26 cellular contexts compared by ENCODE assay signal in the genomic region with DNA sequence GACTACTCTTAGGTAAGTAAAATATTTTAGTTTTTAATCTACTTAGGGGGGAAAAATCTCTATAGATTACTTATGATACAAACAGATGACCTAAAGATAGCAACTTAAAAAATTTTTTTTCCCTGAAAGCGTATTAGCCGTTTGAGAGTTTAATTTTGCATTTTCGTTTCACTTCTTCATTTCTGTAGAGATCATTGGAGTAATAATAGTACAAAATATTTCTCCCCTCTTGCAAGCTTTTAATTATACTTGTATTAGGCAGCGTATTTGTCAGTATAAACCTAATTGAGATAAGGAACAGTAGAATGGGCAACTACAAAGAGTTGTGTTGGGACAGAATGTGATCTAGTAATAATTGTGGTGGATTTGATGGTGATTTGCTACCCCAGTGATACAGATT. TPM values are rescaled to one million over a fixed set of nuclear protein-coding genes. Genes with fewer than 3 reads are reported as not detected.
A peak's percentile ranks its signal among the peaks of the same experiment; 100 is the strongest.
DNase-seq lines count a peak whose midpoint lies in the region; ATAC-seq and TF ChIP-seq lines count a peak whose summit lies in the region.
"Had no signal": no experiment of that assay in that cellular context is flagged by ENCODE, and none has a peak within 500 bp of the region (broad histone marks: within the 10 kb centered on the region; RNA-seq: fewer than 3 reads in every experiment).

No MANE protein-coding gene starts in this region.

- H3K9ac ChIP-seq in SU-DHL-6 (ENCODE audit: low read length) = 0 out of 2 replicates have a peak overlapping the region, but pooled peaks have one; percentile 4

- peaks cover 88% of the 10 kb centered on the region for H4K20me1 ChIP-seq in GM23338 (replicated peaks; ENCODE audit: insufficient read depth)
- peaks cover 3% of the 10 kb centered on the region; the same call in 1 of the 2 replicates for H4K20me1 ChIP-seq in SU-DHL-6 (ENCODE audit: low read depth, low read length)

- H3F3A ChIP-seq in GM23338 (replicated peaks; ENCODE audit: low read depth) = peaks cover 5% of the 10 kb centered on the region; the same call in 1 of the 2 replicates
- peaks cover 40% of the 10 kb centered on the region for H3F3A ChIP-seq in SU-DHL-6 (ENCODE audit: insufficient read depth)

- no peak for TF ChIP-seq CTCF in GM12865 (IDR thresholded peaks at IDR 0.05; ENCODE audit: insufficient read depth, low read depth, low read length, missing control alignments)
- no peak for TF ChIP-seq CTCF in GM23338 (conservative IDR thresholded peaks at IDR 0.05; ENCODE audit: low read depth in 2 of 2)
- no peak for TF ChIP-seq CTCF in SU-DHL-6 (IDR thresholded peaks at IDR 0.05; ENCODE audit: insufficient read depth, low read length, poor library complexity, severe bottlenecking)

- no peak overlapping the region for H2AFZ ChIP-seq in GM23338
- H2AFZ ChIP-seq in SU-DHL-6 (ENCODE audit: low read depth, low read length, severe bottlenecking) = no peak overlapping the region

- H3K4me2 ChIP-seq in GM23338 (peak overlapping the region; percentile 64), SU-DHL-6 (ENCODE audit: low read depth, low read length, poor library complexity, severe bottlenecking) (peak overlapping the region; percentile 57)

- no peaks in the 10 kb centered on the region for H3K9me2 ChIP-seq in GM23338 (ENCODE audit: insufficient read depth)
- no peaks in the 10 kb centered on the region for H3K9me2 ChIP-seq in SU-DHL-6 (replicated peaks; ENCODE audit: insufficient read depth, low read length)

- peaks cover 37% of the 10 kb centered on the region for H3K4me1 Mint-ChIP-seq in GM23338
- H3K4me1 Mint-ChIP-seq in naive B cell = peaks cover 25 to 77% (median 46%) of the 10 kb centered on the region in 3 donors

- peaks cover 100% of the 10 kb centered on the region for H3K79me2 ChIP-seq in GM23338 (replicated peaks; ENCODE audit: insufficient read depth)
- peaks cover 100% of the 10 kb centered on the region for H3K79me2 ChIP-seq in SU-DHL-6 (ENCODE audit: insufficient read depth, low read length)

- H3K9me3 Mint-ChIP-seq in GM23338 = no peaks in the 10 kb centered on the region
- no peaks in the 10 kb centered on the region for H3K9me3 Mint-ChIP-seq in naive B cell
- H3K9me3 Mint-ChIP-seq: activated naive CD4-positive, alpha-beta T cell treated with anti-CD3 and anti-CD28 coated beads, Interleukin-2, amount 50 U/mL, for 24 hours; activated T-cell treated with anti-CD3 and anti-CD28 coated beads, Interleukin-2, amount 50 U/mL, for 72 hours; CD8-positive, alpha-beta T cell had no signal

- H3K36me3 Mint-ChIP-seq in GM23338 (ENCODE audit: low read depth) (peaks cover 83% of the 10 kb centered on the region), naive B cell (peaks cover 0 to 10% of the 10 kb centered on the region in 2 donors)

- H3K4me3 ChIP-seq in GM12865 (ENCODE audit: low read depth, low read length) (peak overlapping the region; percentile 2; the same call in 1 of the 2 replicates), GM23338 (peak overlapping the region; percentile 92), SU-DHL-6 (ENCODE audit: insufficient read depth, low read length, poor library complexity, severe bottlenecking) (peak overlapping the region; percentile 12)
- H3K4me3 ChIP-seq: left ventricle myocardium inferior, mucosa of descending colon had no signal

- no peak overlapping the region for H3K27ac Mint-ChIP-seq in GM23338
- H3K27ac Mint-ChIP-seq in naive B cell = peak overlapping the region in 5 of 6 donors; percentile 70 to 92 (median 82)
- H3K27ac Mint-ChIP-seq: activated naive CD4-positive, alpha-beta T cell treated with anti-CD3 and anti-CD28 coated beads, Interleukin-2, amount 50 U/mL, for 24 hours; activated T-cell treated with anti-CD3 and anti-CD28 coated beads, Interleukin-2, amount 50 U/mL, for 72 hours; CD8-positive, alpha-beta T cell had no signal

- no peaks in the 10 kb centered on the region for H3K9me3 ChIP-seq in SU-DHL-6 (ENCODE audit: insufficient read depth, low read length)
- H3K9me3 ChIP-seq: left ventricle myocardium inferior, mucosa of descending colon, neutrophil, upper lobe of left lung had no signal

- H3K4me3 Mint-ChIP-seq in GM23338 (peak overlapping the region; percentile 45), naive B cell (peak overlapping the region; percentile 20 to 82 (median 71))
- H3K4me3 Mint-ChIP-seq: activated naive CD4-positive, alpha-beta T cell treated with anti-CD3 and anti-CD28 coated beads, Interleukin-2, amount 50 U/mL, for 24 hours; activated T-cell treated with anti-CD3 and anti-CD28 coated beads, Interleukin-2, amount 50 U/mL, for 72 hours; CD8-positive, alpha-beta T cell had no signal

- no peak for DNase-seq in GM12865 (ENCODE audit: low read depth)
- DNase-seq in GM23338 (ENCODE audit: low spot score) = no peak
- no peak for DNase-seq in naive B cell
- DNase-seq in COLO829 (ENCODE audit: low spot score) = no peak
- DNase-seq in GDM1 (lab: John Stamatoyannopoulos, UW) = no peak
- no peak for DNase-seq in EL
- DNase-seq: activated CD4-positive, CD25-positive, alpha-beta regulatory T cell; activated CD8-positive, alpha-beta memory T cell treated with anti-CD3 and anti-CD28 coated beads for 24 hours; activated T-cell treated with anti-CD3 and anti-CD28 coated beads, Interleukin-2, amount 50 U/mL, for 72 hours; CD8-positive, alpha-beta T cell; DMS79 treated with DMSO at 0.1 percent for 48 hours; KBM-7; left ventricle myocardium inferior; mucosa of descending colon; NCI-H1092; NCI-H2081; NCI-H510A treated with DMSO at 0.1 percent for 48 hours; retina; SHP77; stimulated activated naive CD4-positive, alpha-beta T cell treated with Interleukin-2 at 50 U/mL for 16 hours; upper lobe of left lung had no signal

- H3K27me3 Mint-ChIP-seq in GM23338 (ENCODE audit: insufficient read depth, low read depth, poor library complexity) (peaks cover 11% of the 10 kb centered on the region), naive B cell (no peaks in the 10 kb centered on the region)
- H3K27me3 Mint-ChIP-seq: activated naive CD4-positive, alpha-beta T cell treated with anti-CD3 and anti-CD28 coated beads, Interleukin-2, amount 50 U/mL, for 24 hours had no signal

- H3K36me3 ChIP-seq in GM23338 (ENCODE audit: insufficient read depth) = peaks cover 17% of the 10 kb centered on the region; the same call in 1 of the 2 replicates
- peaks cover 5% of the 10 kb centered on the region; the same call in 1 of the 2 replicates for H3K36me3 ChIP-seq in SU-DHL-6 (ENCODE audit: low read length)

- H3K27me3 ChIP-seq in GM23338 (ENCODE audit: insufficient read depth) (no peaks in the 10 kb centered on the region), SU-DHL-6 (ENCODE audit: low read length) (no peaks in the 10 kb centered on the region)
- H3K27me3 ChIP-seq: neutrophil, upper lobe of left lung had no signal

- H3K4me1 ChIP-seq in GM23338 (ENCODE audit: insufficient read depth) = peaks cover 73% of the 10 kb centered on the region

- ATAC-seq in GM23338 (no peak), naive B cell (ENCODE audit: low read depth in 2 of 2) (peak; percentile 62 to 70), GM18909 (IDR thresholded peaks at IDR 0.05; ENCODE audit: poor library complexity, unreplicated experiment) (no peak)
- ATAC-seq: activated T-cell treated with anti-CD3 and anti-CD28 coated beads, Interleukin-2, amount 50 U/mL, for 72 hours; CD8-positive, alpha-beta T cell; mucosa of descending colon had no signal

- H3K27ac ChIP-seq in GM23338 (ENCODE audit: low read depth) = no peak overlapping the region
- peak overlapping the region; percentile 68 for H3K27ac ChIP-seq in SU-DHL-6 (ENCODE audit: low read depth, low read length)
- H3K27ac ChIP-seq: left ventricle myocardium inferior, neutrophil had no signal

TF ChIP-seq in GM23338, 12 proteins besides CTCF, POLR2A, EP300 and RAD21 (continues in another document):
- TF ChIP-seq POLR2AphosphoS5 (IDR thresholded peaks at IDR 0.05; ENCODE audit: low read depth) (no peak), EZH2 (IDR thresholded peaks at IDR 0.05; ENCODE audit: low read depth, unreplicated experiment) (no peak), CREB1 (CRISPR knock-in tag; IDR thresholded peaks at IDR 0.05; ENCODE audit: low read depth) (no peak), EZH2phosphoT487 (IDR thresholded peaks at IDR 0.05; ENCODE audit: unreplicated experiment) (no peak), ZNF331 (CRISPR knock-in tag; IDR thresholded peaks at IDR 0.05; ENCODE audit: low read depth) (no peak), JUNB (IDR thresholded peaks at IDR 0.05; ENCODE audit: unreplicated experiment) (no peak)
- TF ChIP-seq, protein P1, sequence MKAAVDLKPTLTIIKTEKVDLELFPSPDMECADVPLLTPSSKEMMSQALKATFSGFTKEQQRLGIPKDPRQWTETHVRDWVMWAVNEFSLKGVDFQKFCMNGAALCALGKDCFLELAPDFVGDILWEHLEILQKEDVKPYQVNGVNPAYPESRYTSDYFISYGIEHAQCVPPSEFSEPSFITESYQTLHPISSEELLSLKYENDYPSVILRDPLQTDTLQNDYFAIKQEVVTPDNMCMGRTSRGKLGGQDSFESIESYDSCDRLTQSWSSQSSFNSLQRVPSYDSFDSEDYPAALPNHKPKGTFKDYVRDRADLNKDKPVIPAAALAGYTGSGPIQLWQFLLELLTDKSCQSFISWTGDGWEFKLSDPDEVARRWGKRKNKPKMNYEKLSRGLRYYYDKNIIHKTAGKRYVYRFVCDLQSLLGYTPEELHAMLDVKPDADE (IDR thresholded peaks at IDR 0.05) = no peak

RNA-seq across cellular contexts. Expression of a gene that starts 10.3 kb away (rescaled TPM):
- 309 and 358 TPM in 2 replicates for total RNA-seq in GM23338 (2014; rRNA removed; shearing (Covaris generic))
- polyA plus RNA-seq in GM23338 (2016; fragmentation: Nextera tagmentation; extraction: Ambion mirVana) = 134 and 141 TPM in 2 replicates
- 10 to 100 TPM; 12.3 to 28.5 (median 25.2) TPM for polyA plus RNA-seq in naive B cell (ENCODE audit: low read depth in 6 of 6)

RNA-seq across cellular contexts. Expression of a gene that starts 50.9 kb away (rescaled TPM):
- total RNA-seq in GM23338 (2014; rRNA removed; shearing (Covaris generic)) = 8.1 and 8.3 TPM in 2 replicates
- polyA plus RNA-seq in GM23338 (2016; fragmentation: Nextera tagmentation; extraction: Ambion mirVana) (5.2 and 6.8 TPM in 2 replicates), naive B cell (ENCODE audit: low read depth in 6 of 6) (not detected)
- total RNA-seq: activated T-cell treated with anti-CD3 and anti-CD28 coated beads, Interleukin-2, amount 50 U/mL, for 72 hours; CD8-positive, alpha-beta T cell; T-helper 2 cell treated with Interferon-gamma antibody and Interleukin-4, amounts not matched to agents 100 ng/mL and 5 ng/mL, for 36 hours had no signal

Comparison
In these comparisons a context has a peak if more than half of its experiments do, and no peak if none do; other contexts are left out.
1. H3K4me3 ChIP-seq: peak in every context shown above with its lines; median percentile 92 in GM23338; 12 in SU-DHL-6; 2 in GM12865.
2. ATAC-seq: peak in naive B cell (2 of 2); none in GM23338 (single experiment) and GM18909 (single experiment).